ENCODE assay signal across 11 cellular contexts in the genomic region with DNA sequence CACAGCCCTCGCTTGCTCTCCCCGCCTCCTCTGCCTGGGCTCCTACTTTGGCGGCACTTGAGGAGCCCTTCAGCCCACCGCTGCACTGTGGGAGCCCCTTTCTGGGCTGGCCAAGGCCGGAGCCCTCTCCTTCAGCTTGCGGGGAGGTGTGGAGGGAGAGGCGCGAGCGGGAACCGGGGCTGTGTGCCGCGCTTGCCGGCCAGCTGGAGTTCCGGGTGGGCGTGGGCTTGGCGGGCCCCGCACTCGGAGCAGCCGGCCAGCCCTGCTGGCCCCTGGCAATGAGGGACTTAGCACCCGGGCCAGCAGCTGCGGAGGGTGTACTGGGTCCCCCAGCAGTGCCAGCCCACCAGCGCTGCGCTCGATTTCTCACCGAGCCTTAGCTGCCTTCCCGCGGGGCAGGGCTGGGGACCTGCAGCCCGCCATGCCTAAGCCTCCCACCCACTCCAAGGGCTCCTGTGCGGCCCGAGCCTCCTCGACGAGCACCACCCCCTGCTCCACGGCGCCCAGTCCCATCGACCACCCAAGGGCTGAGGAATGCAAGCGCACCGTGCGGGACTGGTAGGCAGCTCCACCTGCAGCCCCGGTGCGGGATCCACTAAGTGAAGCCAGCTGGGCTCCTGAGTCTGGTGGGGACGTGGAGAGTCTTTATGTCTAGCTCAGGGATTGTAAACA. TPM values are rescaled to one million over a fixed set of nuclear protein-coding genes. Genes with fewer than 3 reads are reported as not detected.
"Had no signal": no experiment of that assay in that cellular context is flagged by ENCODE, and none has a peak within 500 bp of the region (broad histone marks: within the 10 kb centered on the region; RNA-seq: fewer than 3 reads in every experiment).

No MANE protein-coding gene starts in this region.

RNA-seq across cellular contexts. Expression of gene POU5F1, which starts 25.0 kb away (rescaled TPM):
- total RNA-seq: activated CD8-positive, alpha-beta T cell treated with anti-CD3 and anti-CD28 coated beads, Interleukin-2, amount 10 ng/mL, durations not matched to agents 7 days and 5 days; activated naive CD8-positive, alpha-beta T cell treated with anti-CD3 and anti-CD28 coated beads for 36 hours; activated T-helper 2 cell treated with anti-CD3 and anti-CD28 coated beads, Interferon-gamma antibody, Interleukin-2, Interleukin-4, amounts not matched to agents 10 μg/mL and 5 μg/mL and 100 μg/mL, durations not matched to agents 14 hours and 24 hours and 36 hours; NCI-H460; PC-3; SJSA1 had no signal
- polyA plus RNA-seq: SK-N-SH had no signal

RNA-seq across cellular contexts. Expression of gene PSORS1C2, which starts 56.6 kb away (rescaled TPM):
- total RNA-seq: activated B cell treated with CpG ODN at 0.5 μM for 24 hours; activated CD8-positive, alpha-beta T cell treated with anti-CD3 and anti-CD28 coated beads, Interleukin-2, amount 10 ng/mL, durations not matched to agents 7 days and 5 days; activated naive CD8-positive, alpha-beta T cell treated with anti-CD3 and anti-CD28 coated beads for 36 hours; activated T-helper 2 cell treated with anti-CD3 and anti-CD28 coated beads, Interferon-gamma antibody, Interleukin-2, Interleukin-4, amounts not matched to agents 10 μg/mL and 5 μg/mL and 100 μg/mL, durations not matched to agents 14 hours and 24 hours and 36 hours; aorta; LHCN-M2; NCI-H460; PC-3; Peyer's patch; SJSA1 had no signal
- polyA plus RNA-seq: aorta, SK-N-SH had no signal
